In the genomic region with DNA sequence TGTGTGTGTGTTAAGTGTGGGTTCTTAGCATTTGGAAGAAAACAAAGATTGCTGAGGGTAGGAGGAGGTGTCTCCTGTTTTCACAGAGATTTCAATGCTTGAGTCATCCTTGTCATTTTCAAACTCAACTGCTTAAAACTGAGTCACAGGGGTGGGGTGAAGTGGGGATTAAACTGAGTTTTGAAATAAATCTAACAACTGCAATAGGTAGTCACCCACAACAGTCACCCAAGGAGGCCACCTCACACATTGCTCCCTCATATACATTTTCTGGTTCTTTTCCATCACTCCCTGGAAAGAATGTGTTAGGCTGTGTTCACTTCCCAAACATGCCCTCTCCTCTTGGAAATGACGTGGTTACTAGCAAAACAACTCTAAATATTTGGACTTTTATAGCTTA, we compare ENCODE assay signal across 13 cellular contexts.
DNase-seq lines count a peak whose midpoint lies in the region; TF ChIP-seq lines count a peak whose summit lies in the region.
"Had no signal": no experiment of that assay in that cellular context is flagged by ENCODE, and none has a peak within 500 bp of the region (broad histone marks: within the 10 kb centered on the region; RNA-seq: fewer than 3 reads in every experiment).

No MANE protein-coding gene starts in this region.

- DNase-seq in NOMO-1 (lab: John Stamatoyannopoulos, UW; ENCODE audit: unreplicated experiment in 2 of 2) (peak; percentile 22 to 39), NOMO-1 treated with dmso at 0.1 percent for 144 hours (lab: John Stamatoyannopoulos, UW; ENCODE audit: unreplicated experiment) (no peak), HFFc6 (peak; percentile 18), amniotic stem cell (lab: John Stamatoyannopoulos, UW) (peak; percentile 21), occipital lobe (lab: John Stamatoyannopoulos, UW) (peak; percentile 1), islet precursor cell (no peak), H7 (no peak), SK-N-SH (no peak)
- DNase-seq: NCI-H1417, small intestine, substantia nigra, T-helper 17 cell had no signal

- H3K4me1 Mint-ChIP-seq in HFFc6 (ENCODE audit: low read depth), result peaks cover 32% of the 10 kb centered on the region

- no peaks in the 10 kb centered on the region for H3F3A ChIP-seq in SK-N-SH (replicated peaks; ENCODE audit: insufficient read depth)

- no peak overlapping the region for H3K4me2 ChIP-seq in SK-N-SH

- TF ChIP-seq RAD21 in SK-N-SH (IDR thresholded peaks at IDR 0.05; ENCODE audit: low read length), result no peak

- H3K27ac ChIP-seq in SK-N-SH (ENCODE audit: low read depth in 2 of 2, low read length in 1 of 2), result no peak overlapping the region

- POLR2A ChIA-PET in SK-N-SH (lab: Yijun Ruan, JAX), result no interaction called here

- H2AFZ ChIP-seq in SK-N-SH (ENCODE audit: low read depth), result no peak overlapping the region

- H3K9me3 Mint-ChIP-seq in HFFc6, result no peaks in the 10 kb centered on the region; the same call in 1 of the 2 replicates

- CTCF ChIA-PET in SK-N-SH (lab: Yijun Ruan, JAX), result no interaction called here

- H4K20me1 ChIP-seq in SK-N-SH (ENCODE audit: insufficient read depth), result no peaks in the 10 kb centered on the region

- no peak overlapping the region for H3K4me3 ChIP-seq in H7 (ENCODE audit: insufficient read depth, low read depth, low read length)
- H3K4me3 ChIP-seq in SK-N-SH (ENCODE audit: low read depth in 2 of 2, low read length in 1 of 2), result no peak overlapping the region

- H3K36me3 Mint-ChIP-seq in HFFc6 (ENCODE audit: low read depth), result no peaks in the 10 kb centered on the region

- no peaks in the 10 kb centered on the region for H3K27me3 ChIP-seq in H7 (ENCODE audit: control insufficient read depth, insufficient read depth, low read length)
- no peaks in the 10 kb centered on the region; the same call in 1 of the 2 replicates for H3K27me3 ChIP-seq in SK-N-SH (ENCODE audit: insufficient read depth)

- H3K4me1 ChIP-seq in SK-N-SH (ENCODE audit: control insufficient read depth in 1 of 2, insufficient read depth in 2 of 2, low read depth in 1 of 2, low read length in 1 of 2), result no peaks in the 10 kb centered on the region

- H3K9me2 ChIP-seq in SK-N-SH, result no peaks in the 10 kb centered on the region

- H3K27ac Mint-ChIP-seq in HFFc6, result peak overlapping the region; percentile 14; the same call in 1 of the 2 replicates
- H3K27ac Mint-ChIP-seq: activated T-helper 1 cell treated with anti-CD3 and anti-CD28 coated beads, Interleukin-12 subunit alpha, Interleukin-12 subunit beta, Interleukin-2, Interleukin-4 antibody, amounts not matched to agents 30 ng/mL and 10 ng/mL and 1 ng/mL, durations not matched to agents 14 hours and 24 hours and 36 hours; T-helper 17 cell had no signal

- H3K4me3 Mint-ChIP-seq in HFFc6, result peak overlapping the region; percentile 24; the same call in 1 of the 2 replicates
- H3K4me3 Mint-ChIP-seq: activated T-helper 1 cell treated with anti-CD3 and anti-CD28 coated beads, Interleukin-12 subunit alpha, Interleukin-12 subunit beta, Interleukin-2, Interleukin-4 antibody, amounts not matched to agents 30 ng/mL and 10 ng/mL and 1 ng/mL, durations not matched to agents 14 hours and 24 hours and 36 hours; T-helper 17 cell had no signal

- 3% methylated on average over 1 of the region's 1 CpG for WGBS in SK-N-SH (ENCODE audit: low lambda C conversion rate)

- TF ChIP-seq CTCF in HFFc6 (IDR thresholded peaks at IDR 0.05) (no peak), SK-N-SH (IDR thresholded peaks at IDR 0.05) (no peak)

- no peak overlapping the region for H3K9ac ChIP-seq in SK-N-SH

- H3K9me3 ChIP-seq in SK-N-SH, result no peaks in the 10 kb centered on the region

- TF ChIP-seq EP300 in SK-N-SH (IDR thresholded peaks at IDR 0.05; ENCODE audit: borderline replicate concordance in 1 of 2, low read depth in 1 of 2, low read length in 1 of 2), result no peak

- no peaks in the 10 kb centered on the region for H3K79me2 ChIP-seq in SK-N-SH (ENCODE audit: insufficient read depth)

- H3K27me3 Mint-ChIP-seq in HFFc6 (ENCODE audit: insufficient read depth), result peaks cover 3% of the 10 kb centered on the region; the same call in 1 of the 2 replicates

- no peaks in the 10 kb centered on the region for H3K36me3 ChIP-seq in H7 (replicated peaks; ENCODE audit: control insufficient read depth, insufficient read depth, low read length)
- no peaks in the 10 kb centered on the region for H3K36me3 ChIP-seq in SK-N-SH (replicated peaks in 1 of 2; ENCODE audit: control insufficient read depth in 1 of 2, insufficient read depth in 2 of 2, low read length in 1 of 2)

TF ChIP-seq in SK-N-SH, 30 proteins besides CTCF, POLR2A, EP300 and RAD21:
- TF ChIP-seq RXRA (IDR thresholded peaks at IDR 0.05; ENCODE audit: borderline replicate concordance, low read depth) (no peak), MXI1 (IDR thresholded peaks at IDR 0.05; ENCODE audit: low read depth, low read length) (no peak)

Comparison
In these comparisons a context has a peak if more than half of its experiments do, and no peak if none do; other contexts are left out.
1. DNase-seq: peak in NOMO-1 (2 of 2), HFFc6 (single experiment), amniotic stem cell (single experiment) and occipital lobe (single experiment); none in NOMO-1 treated with dmso at 0.1 percent for 144 hours (single experiment), islet precursor cell (single experiment), H7 (single experiment) and SK-N-SH (single experiment).